In genomic region chr17:47376247-47376646, GRCh38 we compare ENCODE assay signal across 23 cellular contexts. TPM values are rescaled to one million over a fixed set of nuclear protein-coding genes. Genes with fewer than 3 reads are reported as not detected.
A peak's percentile ranks its signal among the peaks of the same experiment; 100 is the strongest.
DNase-seq lines count a peak whose midpoint lies in the region; ATAC-seq, FAIRE-seq and TF ChIP-seq lines count a peak whose summit lies in the region.
"Had no signal": no experiment of that assay in that cellular context is flagged by ENCODE, and none has a peak within 500 bp of the region (broad histone marks: within the 10 kb centered on the region; RNA-seq: fewer than 3 reads in every experiment).

No MANE protein-coding gene starts in this region.

- H3K4me1 ChIP-seq in HepG2 (ENCODE audit: insufficient read depth, low read length) (no peaks in the 10 kb centered on the region), right lobe of liver (no peaks in the 10 kb centered on the region), HEK293 (ENCODE audit: control insufficient read depth, insufficient read depth, low read length) (no peaks in the 10 kb centered on the region), GM12878 (ENCODE audit: control insufficient read depth, insufficient read depth, low read length) (no peaks in the 10 kb centered on the region)
- H3K4me1 ChIP-seq: BLaER1 treated with 17β-estradiol and CSF1 and Interleukin-3, amounts not matched to agents 10 nM and 100 nM; Caco-2 had no signal

- WGBS in HepG2 (ENCODE audit: low lambda C conversion rate): 88% methylated on average over 1 of the region's 1 CpG
- WGBS in right lobe of liver (ENCODE audit: insufficient coverage, low coverage, low lambda C conversion rate, missing lambda C conversion rate): 92% methylated on average over 1 of the region's 1 CpG
- 72% methylated on average over 1 of the region's 1 CpG for WGBS in GM12878 (ENCODE audit: insufficient coverage, insufficient replicate concordance, low lambda C conversion rate, missing lambda C conversion rate)

- H2AFZ ChIP-seq in HepG2 (ENCODE audit: low read length): no peak overlapping the region
- H2AFZ ChIP-seq in GM12878 (ENCODE audit: control insufficient read depth, low read depth, low read length): no peak overlapping the region

- CTCF ChIA-PET in HepG2 (lab: Yijun Ruan, JAX; ENCODE audit: low intra/inter-chr PET ratio, low total read pairs) (no interaction called here), HEK293 (lab: Yijun Ruan, JAX) (no interaction called here), GM12878 (lab: Yijun Ruan, JAX) (no interaction called here)

- H3K4me3 ChIP-seq in HepG2 (replicated peaks in 1 of 3; ENCODE audit: insufficient read depth in 1 of 3, low read depth in 2 of 3, low read length in 3 of 3) (no peak overlapping the region), right lobe of liver (no peak overlapping the region), HEK293 (ENCODE audit: low read depth, low read length) (no peak overlapping the region), GM12878 (no peak overlapping the region)
- H3K4me3 ChIP-seq: BLaER1 treated with 17β-estradiol and CSF1 and Interleukin-3, amounts not matched to agents 10 nM and 100 nM had no signal

- no peaks in the 10 kb centered on the region for H4K20me1 ChIP-seq in HepG2 (ENCODE audit: insufficient read depth, low read length)
- H4K20me1 ChIP-seq in GM12878 (ENCODE audit: control insufficient read depth, insufficient read depth): no peaks in the 10 kb centered on the region
- H4K20me1 ChIP-seq: BLaER1 treated with 17β-estradiol and CSF1 and Interleukin-3, amounts not matched to agents 10 nM and 100 nM had no signal

- peaks cover 11% of the 10 kb centered on the region; the same call in 1 of the 2 replicates for H3K9me3 ChIP-seq in HepG2 (ENCODE audit: low read length)
- H3K9me3 ChIP-seq in right lobe of liver: no peaks in the 10 kb centered on the region
- no peaks in the 10 kb centered on the region for H3K9me3 ChIP-seq in HEK293 (ENCODE audit: control insufficient read depth, insufficient read depth, low read depth, low read length)
- peaks cover 2% of the 10 kb centered on the region for H3K9me3 ChIP-seq in GM12878 (replicated peaks; ENCODE audit: control insufficient read depth, insufficient read depth, low read length)

- BruUV-seq in HepG2 (replicated peaks; lab: Mats Ljungman, UMichigan): no TSS peak
- BruUV-seq in GM12878 (replicated peaks; lab: Mats Ljungman, UMichigan): no TSS peak

- DNase-seq in HepG2 (ENCODE audit: low spot score): no peak
- no peak for DNase-seq in right lobe of liver
- DNase-seq in GM12878 (ENCODE audit: low read depth, low spot score): no peak
- peak; percentile 1 for DNase-seq in superior temporal gyrus (ENCODE audit: extremely low spot score)
- no peak for DNase-seq in HuH-7 (ENCODE audit: low spot score)
- no peak for DNase-seq in activated CD4-positive, alpha-beta T cell treated with anti-CD3 and anti-CD28 coated beads for 4 hours
- DNase-seq: 8988T; AML-193; Caco-2; Calu3; CD4-positive, alpha-beta T cell; CD8-positive, alpha-beta T cell; DMS79 treated with DMSO at 0.1 percent for 48 hours; GF-D8 had no signal

- RAD21 ChIA-PET in GM12878 (lab: Charles Lee; ENCODE audit: unreplicated experiment): no interaction called here

- H3K27me3 ChIP-seq in HepG2 (ENCODE audit: control insufficient read depth in 1 of 2, insufficient read depth in 2 of 2, low read length in 2 of 2) (no peaks in the 10 kb centered on the region), right lobe of liver (no peaks in the 10 kb centered on the region), GM12878 (replicated peaks in 1 of 2; ENCODE audit: control insufficient read depth in 2 of 2, insufficient read depth in 2 of 2, low read length in 1 of 2) (no peaks in the 10 kb centered on the region)
- H3K27me3 ChIP-seq: BLaER1 treated with 17β-estradiol and CSF1 and Interleukin-3, amounts not matched to agents 10 nM and 100 nM had no signal

- TF ChIP-seq CTCF in HepG2 (CRISPR knock-in tag; IDR thresholded peaks at IDR 0.05): no peak
- TF ChIP-seq CTCF in right lobe of liver (IDR thresholded peaks at IDR 0.05): no peak
- no peak for TF ChIP-seq CTCF in HEK293 (tag by site-specific recombination; IDR thresholded peaks at IDR 0.05)
- TF ChIP-seq CTCF in GM12878 (IDR thresholded peaks at IDR 0.05 in 2 of 3, conservative IDR thresholded peaks at IDR 0.05 in 1 of 3; ENCODE audit: control insufficient read depth in 2 of 3, extremely low read depth in 1 of 3, insufficient read depth in 1 of 3, low read depth in 3 of 3, low read length in 3 of 3): no peak

- FAIRE-seq in HepG2 (lab: Jason Lieb, UNC): no peak
- peak; percentile 23 for FAIRE-seq in GM12878 (lab: Jason Lieb, UNC)
- FAIRE-seq: A204.1, D721Med, G401.6, GM12892, GM18507 had no signal

- POLR2A ChIA-PET in HepG2 (lab: Yijun Ruan, JAX): no interaction called here
- POLR2A ChIA-PET in HEK293 (lab: Yijun Ruan, JAX): no interaction called here
- POLR2A ChIA-PET in GM12878 (lab: Charles Lee): no interaction called here

- H3K36me3 ChIP-seq in HepG2 (replicated peaks in 1 of 2; ENCODE audit: control insufficient read depth in 1 of 2, insufficient read depth in 2 of 2, low read length in 2 of 2) (no peaks in the 10 kb centered on the region), right lobe of liver (no peaks in the 10 kb centered on the region), HEK293 (ENCODE audit: control insufficient read depth in 2 of 2, insufficient read depth in 1 of 2, low read length in 2 of 2) (no peaks in the 10 kb centered on the region), GM12878 (ENCODE audit: control insufficient read depth in 2 of 2, insufficient read depth in 2 of 2, low read length in 1 of 2) (no peaks in the 10 kb centered on the region)

- intact Hi-C loops in HepG2 (cut with micrococcal nuclease; ENCODE audit: unreplicated experiment): no loop called here
- intact Hi-C loops in right lobe of liver (cut with DNase I): no loop called here
- intact Hi-C loops in GM12878 (cut with micrococcal nuclease; ENCODE audit: unreplicated experiment): no loop called here

- no peak overlapping the region for H3K27ac ChIP-seq in HepG2 (ENCODE audit: extremely low read length, insufficient read depth, low read length)
- no peak overlapping the region for H3K27ac ChIP-seq in right lobe of liver
- no peak overlapping the region for H3K27ac ChIP-seq in HEK293 (ENCODE audit: extremely low read depth, low read depth, low read length)
- no peak overlapping the region for H3K27ac ChIP-seq in GM12878 (ENCODE audit: control insufficient read depth, insufficient read depth)
- H3K27ac ChIP-seq: BLaER1 treated with 17β-estradiol and CSF1 and Interleukin-3, amounts not matched to agents 10 nM and 100 nM; C4-2B had no signal

- TF ChIP-seq POLR2A in HepG2 (IDR thresholded peaks at IDR 0.05; ENCODE audit: insufficient read depth in 1 of 2, low read depth in 2 of 2, low read length in 2 of 2) (no peak), right lobe of liver (IDR thresholded peaks at IDR 0.05) (no peak), GM12878 (IDR thresholded peaks at IDR 0.05; ENCODE audit: low read depth, low read length) (no peak)

- TF ChIP-seq RAD21 in HepG2 (CRISPR knock-in tag; IDR thresholded peaks at IDR 0.05) (no peak), GM12878 (IDR thresholded peaks at IDR 0.05; ENCODE audit: insufficient read depth, low read depth, low read length) (no peak)

- SMC1A ChIA-PET in GM12878 (lab: Charles Lee; ENCODE audit: uncharacterized antibody, unreplicated experiment): no interaction called here

- no peaks in the 10 kb centered on the region for H3K79me2 ChIP-seq in HepG2 (ENCODE audit: insufficient read depth, low read length)
- H3K79me2 ChIP-seq in GM12878 (ENCODE audit: control insufficient read depth, insufficient read depth, low read length): no peaks in the 10 kb centered on the region

- no peak for TF ChIP-seq EP300 in HepG2 (IDR thresholded peaks at IDR 0.05; ENCODE audit: low read depth in 2 of 2, low read length in 2 of 2)
- no peak for TF ChIP-seq EP300 in HepG2 (CRISPR knock-in tag; IDR thresholded peaks at IDR 0.05; ENCODE audit: borderline replicate concordance)
- no peak for TF ChIP-seq EP300 in GM12878 (IDR thresholded peaks at IDR 0.05; ENCODE audit: borderline replicate concordance in 1 of 2, control insufficient read depth in 1 of 2, low read depth in 2 of 2, low read length in 2 of 2)

- H3K4me2 ChIP-seq in HepG2 (ENCODE audit: low read depth, low read length) (no peak overlapping the region), GM12878 (ENCODE audit: control insufficient read depth, insufficient read depth) (no peak overlapping the region)
- H3K4me2 ChIP-seq: BLaER1 treated with 17β-estradiol and CSF1 and Interleukin-3, amounts not matched to agents 10 nM and 100 nM had no signal

- in situ Hi-C loops in HepG2 (cut with HindIII; ENCODE audit: extremely low pct_ligation_motif_present, low pct_unique_long_range_greater_than_20kb): no loop called here
- in situ Hi-C loops in GM12878 (cut with MboI): no loop called here

- no peak for ATAC-seq in HepG2
- ATAC-seq in right lobe of liver: no peak
- no peak for ATAC-seq in GM12878
- no peak for ATAC-seq in HG03354 (IDR thresholded peaks at IDR 0.05; ENCODE audit: poor library complexity, severe bottlenecking, unreplicated experiment)
- ATAC-seq: CD8-positive, alpha-beta T cell had no signal

- H3K9ac ChIP-seq in HepG2 (ENCODE audit: insufficient read depth, low read depth, low read length) (no peak overlapping the region), GM12878 (ENCODE audit: control insufficient read depth, insufficient read depth, low read length) (no peak overlapping the region)
- H3K9ac ChIP-seq: BLaER1 treated with 17β-estradiol and CSF1 and Interleukin-3, amounts not matched to agents 10 nM and 100 nM had no signal

RNA-seq across cellular contexts. Expression of gene EFCAB13, which starts 52.5 kb away (rescaled TPM):
- total RNA-seq in HepG2 (2016; rRNA removed; fragmentation: Illumina TruSeq; extraction: Trizol): 0.71 and 0.73 TPM in 2 replicates
- 0.81 and 1.1 TPM in 2 replicates for total RNA-seq in HepG2 (2016; cell fraction: cytosol; rRNA removed; fragmentation: Illumina TruSeq; extraction: Trizol; ENCODE audit: low read depth)
- 0.26 and 0.59 TPM in 2 replicates for total RNA-seq in HepG2 (2016; cell fraction: insoluble cytoplasmic fraction; rRNA removed; fragmentation: Illumina TruSeq; extraction: Trizol)
- total RNA-seq in HepG2 (2016; cell fraction: membrane; rRNA removed; fragmentation: Illumina TruSeq; extraction: Trizol): 0.49 and 0.79 TPM in 2 replicates
- total RNA-seq in HepG2 (2016; cell fraction: nucleus; rRNA removed; fragmentation: Illumina TruSeq; extraction: Trizol): 1.0 and 1.7 TPM in 2 replicates
- 0.22 and 0.57 TPM in 2 replicates for polyA plus RNA-seq in HepG2 (2011; rRNA removed)
- polyA plus RNA-seq in HepG2 (2011; cell fraction: cytosol; rRNA removed): 0.07 and 0.18 TPM in 2 replicates
- polyA plus RNA-seq in HepG2 (2011; cell fraction: nucleus; rRNA removed): 0.11 and 0.40 TPM in 2 replicates
- 1.5 and 2.1 TPM in 2 replicates for polyA plus RNA-seq in HepG2 (2012)
- polyA plus RNA-seq in HepG2 (2016; cell fraction: cytosol; fragmentation: Illumina TruSeq; extraction: Trizol; ENCODE audit: low read depth): 0.23 TPM in 2 replicates
- polyA plus RNA-seq in HepG2 (2016; cell fraction: insoluble cytoplasmic fraction; fragmentation: Illumina TruSeq; extraction: Trizol; ENCODE audit: low read depth): 0.35 and 1.1 TPM in 2 replicates
- polyA plus RNA-seq in HepG2 (2016; cell fraction: membrane; fragmentation: Illumina TruSeq; extraction: Trizol; ENCODE audit: low read depth): 0.29 and 0.30 TPM in 2 replicates
- polyA plus RNA-seq in HepG2 (2016; cell fraction: nucleus; fragmentation: Illumina TruSeq; extraction: Trizol; ENCODE audit: insufficient read depth, low read depth): 1.1 and 1.9 TPM in 2 replicates
- polyA minus RNA-seq in HepG2 (2011; rRNA and poly(A)+ RNA removed; ENCODE audit: low replicate concordance): 0.75 TPM in 1 of 2 replicates, not detected in the other
- polyA minus RNA-seq in HepG2 (2011; cell fraction: cytosol; rRNA and poly(A)+ RNA removed): not detected in 2 replicates
- polyA minus RNA-seq in HepG2 (2011; cell fraction: nucleus; rRNA and poly(A)+ RNA removed): 1.8 and 2.4 TPM in 2 replicates
- total RNA-seq in right lobe of liver: 1 to 10 TPM in 5 of 6 experiments, under 1 TPM in 1; 0.68 to 7.2 (median 3.2) TPM
- 56.3 and 63.3 TPM in 2 replicates for total RNA-seq in GM12878 (2013; cell fraction: nucleolus; rRNA removed)
- 4.5 and 8.3 TPM in 2 replicates for total RNA-seq in GM12878 (2014; rRNA removed)
- 7.3 and 8.7 TPM in 2 replicates for total RNA-seq in GM12878 (2014; rRNA removed; fragmentation: Illumina TruSeq; extraction: Trizol)
- total RNA-seq in GM12878 (2021): 6.6 and 6.8 TPM in 2 replicates
- 1.1 TPM for polyA plus RNA-seq in GM12878 (2011; ENCODE audit: low read depth)
- polyA plus RNA-seq in GM12878 (2011; rRNA removed): 2.3 and 4.2 TPM in 2 replicates
- polyA plus RNA-seq in GM12878 (2011; cell fraction: cytosol; rRNA removed): 0.45 and 0.52 TPM in 2 replicates
- 3.0 and 3.8 TPM in 2 replicates for polyA plus RNA-seq in GM12878 (2011; cell fraction: nucleus; rRNA removed)
- 3.3 and 3.7 TPM in 2 replicates for polyA plus RNA-seq in GM12878 (2012)
- 4.3 and 5.5 TPM in 2 replicates for polyA plus RNA-seq in GM12878 (2014; fragmentation: Illumina TruSeq; extraction: Trizol)
- polyA plus RNA-seq in GM12878 (2014; fragmentation: Nextera tagmentation; extraction: Ambion mirVana): 1 to 10 TPM in 1 of 2 experiments, under 1 TPM in 1; 0.90 to 1.9 TPM
- 2.7 and 5.6 TPM in 2 replicates for polyA plus RNA-seq in GM12878 (2014; rRNA removed)
- polyA plus RNA-seq in GM12878 (2016; fragmentation: Nextera tagmentation; extraction: Ambion mirVana): 1 to 10 TPM; 5.7 to 7.8 TPM
- polyA minus RNA-seq in GM12878 (2011; rRNA and poly(A)+ RNA removed): 2.0 and 5.6 TPM in 2 replicates
- polyA minus RNA-seq in GM12878 (2011; cell fraction: cytosol; rRNA and poly(A)+ RNA removed): 0.40 and 0.94 TPM in 2 replicates
- 4.1 and 6.8 TPM in 2 replicates for polyA minus RNA-seq in GM12878 (2011; cell fraction: nucleus; rRNA and poly(A)+ RNA removed)

Comparison
In these comparisons a context has a peak if more than half of its experiments do, and no peak if none do; other contexts are left out.
1. Of the 63 proteins assayed by ChIP-seq in both HepG2 and HEK293: peak only in HepG2: none; only in HEK293: ATF2; in both: none; in neither: 62.